2 cellular contexts compared by ENCODE assay signal in genomic region chrX:110182865-110183264, GRCh38.
A peak's percentile ranks its signal among the peaks of the same experiment; 100 is the strongest.
TF ChIP-seq lines count a peak whose summit lies in the region.

No MANE protein-coding gene starts in this region.

TF ChIP-seq in HCT116, 20 proteins besides CTCF, POLR2A, EP300 and RAD21 (continued from another document):
- no peak for TF ChIP-seq SIN3A (IDR thresholded peaks at IDR 0.05; ENCODE audit: low read depth)
- no peak for TF ChIP-seq EZH2phosphoT487 (IDR thresholded peaks at IDR 0.05; ENCODE audit: borderline replicate concordance)
- no peak for TF ChIP-seq ELF1 (IDR thresholded peaks at IDR 0.05; ENCODE audit: borderline replicate concordance, low read depth)
- no peak for TF ChIP-seq ZNF274 (IDR thresholded peaks at IDR 0.05; ENCODE audit: low read depth, low read length)
- no peak for TF ChIP-seq SP1 (IDR thresholded peaks at IDR 0.05; ENCODE audit: low read depth)
- TF ChIP-seq SRF (IDR thresholded peaks at IDR 0.05; ENCODE audit: low read depth), result no peak
- no peak for TF ChIP-seq FOSL1 (IDR thresholded peaks at IDR 0.05; ENCODE audit: low read depth)
- no peak for TF ChIP-seq EGR1 (IDR thresholded peaks at IDR 0.05; ENCODE audit: low read depth)
- no peak for TF ChIP-seq TCF7L2 (IDR thresholded peaks at IDR 0.05; ENCODE audit: borderline replicate concordance, extremely low read depth, insufficient read depth, insufficient read length)
- TF ChIP-seq MAX (IDR thresholded peaks at IDR 0.05), result no peak
- no peak for TF ChIP-seq JUND (IDR thresholded peaks at IDR 0.05)
- no peak for TF ChIP-seq ATF3 (IDR thresholded peaks at IDR 0.05)
- no peak for TF ChIP-seq EZH2 (IDR thresholded peaks at IDR 0.05)
- TF ChIP-seq YY1 (IDR thresholded peaks at IDR 0.05; ENCODE audit: extremely low read depth, insufficient replicate concordance, low read depth, low read length), result no peak
- no peak for TF ChIP-seq POLR2AphosphoS5 (IDR thresholded peaks at IDR 0.05; ENCODE audit: low read depth, low read length)
- no peak for TF ChIP-seq CBX3 (IDR thresholded peaks at IDR 0.05; ENCODE audit: low read depth)

TF ChIP-seq in K562, 482 proteins besides CTCF, POLR2A, EP300 and RAD21 (continued from another document):
- TF ChIP-seq E2F8 (IDR thresholded peaks at IDR 0.05; ENCODE audit: low read depth, partially characterized antibody), result no peak
- TF ChIP-seq NCOR1 (IDR thresholded peaks at IDR 0.05), result 0 out of 2 replicates have a peak, but pooled peaks have one; percentile 7
- TF ChIP-seq, protein P1, sequence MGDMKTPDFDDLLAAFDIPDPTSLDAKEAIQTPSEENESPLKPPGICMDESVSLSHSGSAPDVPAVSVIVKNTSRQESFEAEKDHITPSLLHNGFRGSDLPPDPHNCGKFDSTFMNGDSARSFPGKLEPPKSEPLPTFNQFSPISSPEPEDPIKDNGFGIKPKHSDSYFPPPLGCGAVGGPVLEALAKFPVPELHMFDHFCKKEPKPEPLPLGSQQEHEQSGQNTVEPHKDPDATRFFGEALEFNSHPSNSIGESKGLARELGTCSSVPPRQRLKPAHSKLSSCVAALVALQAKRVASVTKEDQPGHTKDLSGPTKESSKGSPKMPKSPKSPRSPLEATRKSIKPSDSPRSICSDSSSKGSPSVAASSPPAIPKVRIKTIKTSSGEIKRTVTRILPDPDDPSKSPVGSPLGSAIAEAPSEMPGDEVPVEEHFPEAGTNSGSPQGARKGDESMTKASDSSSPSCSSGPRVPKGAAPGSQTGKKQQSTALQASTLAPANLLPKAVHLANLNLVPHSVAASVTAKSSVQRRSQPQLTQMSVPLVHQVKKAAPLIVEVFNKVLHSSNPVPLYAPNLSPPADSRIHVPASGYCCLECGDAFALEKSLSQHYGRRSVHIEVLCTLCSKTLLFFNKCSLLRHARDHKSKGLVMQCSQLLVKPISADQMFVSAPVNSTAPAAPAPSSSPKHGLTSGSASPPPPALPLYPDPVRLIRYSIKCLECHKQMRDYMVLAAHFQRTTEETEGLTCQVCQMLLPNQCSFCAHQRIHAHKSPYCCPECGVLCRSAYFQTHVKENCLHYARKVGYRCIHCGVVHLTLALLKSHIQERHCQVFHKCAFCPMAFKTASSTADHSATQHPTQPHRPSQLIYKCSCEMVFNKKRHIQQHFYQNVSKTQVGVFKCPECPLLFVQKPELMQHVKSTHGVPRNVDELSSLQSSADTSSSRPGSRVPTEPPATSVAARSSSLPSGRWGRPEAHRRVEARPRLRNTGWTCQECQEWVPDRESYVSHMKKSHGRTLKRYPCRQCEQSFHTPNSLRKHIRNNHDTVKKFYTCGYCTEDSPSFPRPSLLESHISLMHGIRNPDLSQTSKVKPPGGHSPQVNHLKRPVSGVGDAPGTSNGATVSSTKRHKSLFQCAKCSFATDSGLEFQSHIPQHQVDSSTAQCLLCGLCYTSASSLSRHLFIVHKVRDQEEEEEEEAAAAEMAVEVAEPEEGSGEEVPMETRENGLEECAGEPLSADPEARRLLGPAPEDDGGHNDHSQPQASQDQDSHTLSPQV (IDR thresholded peaks at IDR 0.05), result peak; percentile 59; the same call in 1 of the 2 replicates
- no peak for TF ChIP-seq SRSF1 (IDR thresholded peaks at IDR 0.05; ENCODE audit: low read depth, low read length)
- peak; percentile 85 for TF ChIP-seq HMBOX1 (IDR thresholded peaks at IDR 0.05)
- no peak for TF ChIP-seq TEAD4 (IDR thresholded peaks at IDR 0.05; ENCODE audit: low read length)
- TF ChIP-seq TEAD4 (CRISPR knock-in tag; IDR thresholded peaks at IDR 0.05; ENCODE audit: borderline replicate concordance), result no peak
- TF ChIP-seq RCOR1 (IDR thresholded peaks at IDR 0.05; ENCODE audit: borderline replicate concordance in 1 of 2, low read depth in 2 of 2, low read length in 2 of 2), result peak in 1 of 2 experiments; percentile 10; a peak in 1 of 4 replicates
TF ChIP-seq in K562: peak in this region for 5.
